8 cellular contexts compared by ENCODE assay signal in genomic region chr4:38529189-38530115, GRCh38.
DNase-seq lines count a peak whose midpoint lies in the region; ATAC-seq and TF ChIP-seq lines count a peak whose summit lies in the region.

No MANE protein-coding gene starts in this region.

- H3K27me3 ChIP-seq in GM06990 (replicated peaks; ENCODE audit: control insufficient read depth, insufficient read depth, low read length) = no peaks in the 10 kb centered on the region
- H3K27me3 ChIP-seq in heart left ventricle = no peaks in the 10 kb centered on the region

- ATAC-seq in GM21526 (IDR thresholded peaks at IDR 0.05; ENCODE audit: low FRiP score, unreplicated experiment) (peak; percentile 72), heart left ventricle (peak; percentile 15 to 91 (median 73)), GM19328 (IDR thresholded peaks at IDR 0.05; ENCODE audit: unreplicated experiment) (no peak)

- no peaks in the 10 kb centered on the region for H3K9me3 ChIP-seq in heart left ventricle

- DNase-seq in GM06990 (ENCODE audit: extremely low read depth, insufficient read length) (peak; percentile 77), NCI-H146 (lab: John Stamatoyannopoulos, UW) (peak; percentile 5), heart left ventricle (peak in 4 of 5 donors; percentile 23 to 44 (median 38)), HEK293T (ENCODE audit: extremely low spot score) (no peak)
- peak; percentile 66 for DNase-seq in activated CD8-positive, alpha-beta memory T cell treated with anti-CD3 and anti-CD28 coated beads for 24 hours
- peak; percentile 72 for DNase-seq in stimulated activated CD4-positive, alpha-beta T cell treated with anti-CD3 and anti-CD28 coated beads, Interleukin-1b, Interleukin-23, amount 100 ng/mL, for 48 hours

- H3K27ac ChIP-seq in heart left ventricle = peak overlapping the region in 10 of 12 donors; percentile 15 to 91 (median 50)

- POLR2A ChIA-PET in HEK293T (lab: Yijun Ruan, JAX) = no interaction called here

- peaks cover 0 to 50% (median 2%) of the 10 kb centered on the region in 12 donors for H3K4me1 ChIP-seq in heart left ventricle

- 62 to 72% (median 68%) methylated on average over 15 of the region's 15 CpGs for WGBS in heart left ventricle, 4 donors

- no peak for TF ChIP-seq CTCF in GM06990 (IDR thresholded peaks at IDR 0.05; ENCODE audit: insufficient read depth, low read length, poor library complexity, severe bottlenecking)
- no peak for TF ChIP-seq CTCF in heart left ventricle (IDR thresholded peaks at IDR 0.05)

- no peak for TF ChIP-seq POLR2A in heart left ventricle (IDR thresholded peaks at IDR 0.05)

- CTCF ChIA-PET in HEK293T (lab: Yijun Ruan, JAX) = no interaction called here

- H3K4me3 ChIP-seq in GM06990 (replicated peaks; ENCODE audit: low read depth, low read length) (no peak overlapping the region), heart left ventricle (no peak overlapping the region)

- intact Hi-C loops in heart left ventricle (cut with DNase I) = no loop called here

- H3K36me3 ChIP-seq in GM06990 (ENCODE audit: control insufficient read depth, insufficient read depth, low read length) (no peaks in the 10 kb centered on the region), heart left ventricle (no peaks in the 10 kb centered on the region)

TF ChIP-seq in HEK293T, 16 proteins besides CTCF, POLR2A, EP300 and RAD21:
- no peak for TF ChIP-seq LEF1 (IDR thresholded peaks at IDR 0.05; ENCODE audit: borderline replicate concordance)
- no peak for TF ChIP-seq FOXA1 (IDR thresholded peaks at IDR 0.05)
- no peak for TF ChIP-seq FOXM1 (IDR thresholded peaks at IDR 0.05; ENCODE audit: borderline replicate concordance)
- no peak for TF ChIP-seq SUZ12 (IDR thresholded peaks at IDR 0.05)
- no peak for TF ChIP-seq NFRKB (IDR thresholded peaks at IDR 0.05)
- no peak for TF ChIP-seq TARDBP (IDR thresholded peaks at IDR 0.05)
- no peak for TF ChIP-seq SP1 (IDR thresholded peaks at IDR 0.05)
- TF ChIP-seq ARNT (IDR thresholded peaks at IDR 0.05) = no peak
- no peak for TF ChIP-seq ZNF384 (IDR thresholded peaks at IDR 0.05)
- TF ChIP-seq HDGF (IDR thresholded peaks at IDR 0.05; ENCODE audit: borderline replicate concordance) = no peak
- TF ChIP-seq FOXK2 (IDR thresholded peaks at IDR 0.05) = no peak
- TF ChIP-seq ELF4 (IDR thresholded peaks at IDR 0.05) = no peak
- TF ChIP-seq L3MBTL2 (conservative IDR thresholded peaks at IDR 0.05) = no peak
- no peak for TF ChIP-seq BHLHE40 (IDR thresholded peaks at IDR 0.05; ENCODE audit: borderline replicate concordance)
- TF ChIP-seq CTBP1 (IDR thresholded peaks at IDR 0.05; ENCODE audit: borderline replicate concordance) = no peak
